Comparison of ENCODE assay signal across 1 cellular context in genomic region chr9:107631788-107632187, GRCh38.
TF ChIP-seq lines count a peak whose summit lies in the region.

No MANE protein-coding gene starts in this region.

TF ChIP-seq in IMR-90, 13 proteins besides CTCF, POLR2A, EP300 and RAD21 (continued from another document):
- TF ChIP-seq MXI1 (IDR thresholded peaks at IDR 0.05; ENCODE audit: borderline replicate concordance, low read depth, low read length): no peak
